ENCODE assay signal across 12 cellular contexts in the genomic region with DNA sequence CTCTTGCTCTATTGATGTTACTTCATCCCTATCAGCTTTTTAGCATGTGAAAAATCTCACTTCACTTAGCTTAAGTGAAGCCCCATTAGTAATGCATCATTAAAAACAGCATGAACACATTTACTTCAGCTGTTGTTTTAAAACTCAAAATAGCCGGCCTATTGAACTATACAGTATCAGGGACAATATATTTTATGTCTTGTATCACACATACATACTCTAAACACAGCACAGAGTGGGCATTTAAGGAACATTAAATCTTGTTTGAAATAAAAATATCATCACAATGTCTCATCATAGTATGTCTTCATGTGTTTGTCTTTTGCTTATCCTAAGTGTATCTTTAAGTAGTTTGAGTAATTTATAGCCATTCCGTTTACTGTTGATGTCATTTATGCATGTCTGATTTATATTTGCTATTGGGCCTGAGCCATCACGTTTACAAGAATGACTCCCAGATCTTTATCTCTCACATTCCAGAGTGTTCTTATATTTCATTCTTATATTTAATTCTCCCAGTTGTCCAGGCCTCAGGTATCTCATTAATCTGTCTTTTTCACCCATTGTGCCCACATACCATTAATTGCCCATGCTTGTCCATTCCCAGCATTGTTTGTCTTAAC. TPM values are rescaled to one million over a fixed set of nuclear protein-coding genes. Genes with fewer than 3 reads are reported as not detected.
DNase-seq lines count a peak whose midpoint lies in the region; ATAC-seq and TF ChIP-seq lines count a peak whose summit lies in the region.
"Had no signal": no experiment of that assay in that cellular context is flagged by ENCODE, and none has a peak within 500 bp of the region (broad histone marks: within the 10 kb centered on the region; RNA-seq: fewer than 3 reads in every experiment).

No MANE protein-coding gene starts in this region.

- POLR2A ChIA-PET in IMR-90 (lab: Charles Lee; ENCODE audit: unreplicated experiment): no interaction called here

- H3K9ac ChIP-seq in IMR-90 (ENCODE audit: low read depth, low read length): no peak overlapping the region

- BruUV-seq in IMR-90 (replicated peaks; lab: Mats Ljungman, UMichigan): no TSS peak

- CTCF ChIA-PET in IMR-90 (lab: Yijun Ruan, JAX): no interaction called here

- in situ Hi-C loops in Caki2 (cut with HindIII; ENCODE audit: low pct_unique_long_range_greater_than_20kb, low sequenced_read_pairs): no loop called here
- in situ Hi-C loops in IMR-90 (cut with MboI; ENCODE audit: low sequenced_read_pairs): no loop called here

- no peak overlapping the region for H4K8ac ChIP-seq in IMR-90 (ENCODE audit: low read depth in 2 of 2, low read length in 2 of 2)

- no peak overlapping the region for H2AK9ac ChIP-seq in IMR-90 (replicated peaks; ENCODE audit: low read depth, low read length, poor library complexity)

- H3K36me3 ChIP-seq in IMR-90 (ENCODE audit: control insufficient read depth, insufficient read depth, low read length) (no peaks in the 10 kb centered on the region; the same call in 1 of the 2 replicates), aorta (ENCODE audit: control insufficient read depth in 1 of 2, insufficient read depth in 2 of 2, low read length in 1 of 2) (no peaks in the 10 kb centered on the region)

- peaks cover 3 to 24% of the 10 kb centered on the region in 2 experiments; a peak in 3 of 4 replicates for H3K79me1 ChIP-seq in IMR-90 (ENCODE audit: low read depth in 1 of 2, low read length in 2 of 2)

- no peak overlapping the region for H2BK20ac ChIP-seq in IMR-90 (ENCODE audit: low read depth, low read length)

- DNase-seq in Caki2 (ENCODE audit: low read depth) (peak; percentile 80), IMR-90 (peak; percentile 59), kidney glomerular epithelial cell (lab: John Stamatoyannopoulos, UW) (peak; percentile 34), aorta (no peak), GOT3 (lab: John Stamatoyannopoulos, UW) (no peak)
- DNase-seq: CD4-positive, alpha-beta T cell; naive thymus-derived CD4-positive, alpha-beta T cell; substantia nigra had no signal

- peak overlapping the region; percentile 44; the same call in 1 of the 2 replicates for H3K4me2 ChIP-seq in IMR-90 (ENCODE audit: low read depth, low read length)

- H4K91ac ChIP-seq in IMR-90 (ENCODE audit: insufficient read depth, low read depth, low read length): no peak overlapping the region

- ATAC-seq in IMR-90 (ENCODE audit: low read depth) (peak; percentile 83), SK-N-SH treated with all-trans-retinoic acid at 6 μM for 48 hours (peak; percentile 71), HG03442 (IDR thresholded peaks at IDR 0.05; ENCODE audit: unreplicated experiment) (no peak), aorta (ENCODE audit: low FRiP score) (no peak), GM21825 (IDR thresholded peaks at IDR 0.05; ENCODE audit: unreplicated experiment) (no peak)
- ATAC-seq: naive thymus-derived CD4-positive, alpha-beta T cell had no signal

- TF ChIP-seq CTCF in IMR-90 (conservative IDR thresholded peaks at IDR 0.05; ENCODE audit: low read depth, low read length): no peak

- peaks cover 16% of the 10 kb centered on the region; the same call in 1 of the 2 replicates for H4K20me1 ChIP-seq in IMR-90 (ENCODE audit: insufficient read depth, low read length)

- intact Hi-C loops in IMR-90 (cut with micrococcal nuclease) (no loop called here), aorta (cut with DNase I) (no loop called here)

- H3K27ac ChIP-seq in IMR-90 (ENCODE audit: insufficient read depth, low read length) (no peak overlapping the region), aorta (ENCODE audit: low read depth in 1 of 2, low read length in 2 of 2) (no peak overlapping the region)
- H3K27ac ChIP-seq: HL-60 had no signal

- H2BK15ac ChIP-seq in IMR-90 (ENCODE audit: low read depth, low read length): no peak overlapping the region

- H2BK120ac ChIP-seq in IMR-90 (ENCODE audit: low read depth, low read length): no peak overlapping the region

- no peak overlapping the region for H3K4me3 ChIP-seq in IMR-90 (ENCODE audit: insufficient read depth, low read depth, low read length)
- H3K4me3 ChIP-seq in aorta (ENCODE audit: low read length in 2 of 2): no peak overlapping the region

- no peak overlapping the region for H3K14ac ChIP-seq in IMR-90 (replicated peaks; ENCODE audit: low read depth, low read length)

- H3K4me1 ChIP-seq in IMR-90 (ENCODE audit: control insufficient read depth, insufficient read depth, low read length) (peaks cover 6% of the 10 kb centered on the region), aorta (ENCODE audit: control insufficient read depth in 1 of 2, insufficient read depth in 2 of 2, low read length in 2 of 2) (peaks cover 0 to 3% of the 10 kb centered on the region in 2 donors)

- H3K56ac ChIP-seq in IMR-90 (ENCODE audit: extremely low read depth, insufficient read depth, low read length): no peak overlapping the region

- H3K9me1 ChIP-seq in IMR-90 (ENCODE audit: insufficient read depth, low read length): peaks cover 3% of the 10 kb centered on the region; the same call in 1 of the 2 replicates

- no peaks in the 10 kb centered on the region for H3K27me3 ChIP-seq in IMR-90 (ENCODE audit: control insufficient read depth, insufficient read depth, low read length)
- H3K27me3 ChIP-seq in aorta (ENCODE audit: control insufficient read depth in 1 of 2, insufficient read depth in 2 of 2, low read length in 1 of 2): no peaks in the 10 kb centered on the region

- no peak for TF ChIP-seq POLR2A in IMR-90 (IDR thresholded peaks at IDR 0.05; ENCODE audit: low read depth, low read length)

- peak overlapping the region; percentile 41 for H2BK5ac ChIP-seq in IMR-90 (ENCODE audit: low read depth, low read length, poor library complexity, severe bottlenecking)

- dilution Hi-C loops in IMR-90 (cut with HindIII; ENCODE audit: low sequenced_read_pairs, unreplicated experiment): no loop called here

- no peak for TF ChIP-seq RAD21 in IMR-90 (IDR thresholded peaks at IDR 0.05; ENCODE audit: low read length)

- H3K18ac ChIP-seq in IMR-90 (ENCODE audit: low read depth, low read length): no peak overlapping the region

- WGBS in IMR-90 (ENCODE audit: extremely low coverage in 2 of 2, insufficient read length in 1 of 2), 2 experiments: no CpG with 5 or more reads among the region's 3 CpGs
- 33 to 42% methylated on average over 3 of the region's 3 CpGs for WGBS in aorta, 2 donors

- H3K23ac ChIP-seq in IMR-90 (ENCODE audit: low read depth, low read length): no peak overlapping the region

- H2AK5ac ChIP-seq in IMR-90 (ENCODE audit: low read depth, low read length): no peak overlapping the region

- no peak overlapping the region for H4K5ac ChIP-seq in IMR-90 (ENCODE audit: low read depth, low read length)

- peaks cover 4% of the 10 kb centered on the region; the same call in 1 of the 2 replicates for H3K9me3 ChIP-seq in IMR-90 (ENCODE audit: control insufficient read depth, insufficient read depth, low read length)
- H3K9me3 ChIP-seq in aorta (ENCODE audit: control insufficient read depth, low read length): peaks cover 2% of the 10 kb centered on the region

- H3K4ac ChIP-seq in IMR-90 (ENCODE audit: low read depth, low read length): no peak overlapping the region

- no peak overlapping the region for H2AFZ ChIP-seq in IMR-90 (replicated peaks; ENCODE audit: low read length, poor library complexity)

TF ChIP-seq in IMR-90, 13 proteins besides CTCF, POLR2A, EP300 and RAD21 (continues in another document):
- TF ChIP-seq MAFK (IDR thresholded peaks at IDR 0.05; ENCODE audit: low read depth, low read length) (no peak), BHLHE40 (IDR thresholded peaks at IDR 0.05; ENCODE audit: low read depth, low read length) (peak; percentile 60), SMC3 (IDR thresholded peaks at IDR 0.05; ENCODE audit: low read depth, low read length) (no peak), NFE2L2 (IDR thresholded peaks at IDR 0.05; ENCODE audit: low read depth, low read length) (no peak), RFX5 (IDR thresholded peaks at IDR 0.05; ENCODE audit: low read depth, low read length) (no peak)
- TF ChIP-seq, protein P1, sequence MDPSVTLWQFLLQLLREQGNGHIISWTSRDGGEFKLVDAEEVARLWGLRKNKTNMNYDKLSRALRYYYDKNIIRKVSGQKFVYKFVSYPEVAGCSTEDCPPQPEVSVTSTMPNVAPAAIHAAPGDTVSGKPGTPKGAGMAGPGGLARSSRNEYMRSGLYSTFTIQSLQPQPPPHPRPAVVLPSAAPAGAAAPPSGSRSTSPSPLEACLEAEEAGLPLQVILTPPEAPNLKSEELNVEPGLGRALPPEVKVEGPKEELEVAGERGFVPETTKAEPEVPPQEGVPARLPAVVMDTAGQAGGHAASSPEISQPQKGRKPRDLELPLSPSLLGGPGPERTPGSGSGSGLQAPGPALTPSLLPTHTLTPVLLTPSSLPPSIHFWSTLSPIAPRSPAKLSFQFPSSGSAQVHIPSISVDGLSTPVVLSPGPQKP (IDR thresholded peaks at IDR 0.05; ENCODE audit: borderline replicate concordance, low read depth, low read length): no peak

TF ChIP-seq in SK-N-SH treated with all-trans-retinoic acid at 6 μM for 48 hours, 23 proteins besides CTCF, POLR2A, EP300 and RAD21:
- TF ChIP-seq ISL1 (CRISPR knock-in tag; IDR thresholded peaks at IDR 0.05) (peak; percentile 87), ZNF70 (CRISPR knock-in tag; IDR thresholded peaks at IDR 0.05) (no peak), ZC3H10 (CRISPR knock-in tag; IDR thresholded peaks at IDR 0.05) (no peak), OSR1 (CRISPR knock-in tag; IDR thresholded peaks at IDR 0.05) (no peak)

RNA-seq across cellular contexts. Expression of a gene that starts 57.5 kb away (rescaled TPM):
- 55.2 and 59.1 TPM in 2 replicates for total RNA-seq in Caki2 (2014; rRNA removed; shearing (Covaris generic); ENCODE audit: low replicate concordance)
- total RNA-seq in IMR-90 (2012; rRNA removed) (45.3 and 71.1 TPM in 2 replicates), aorta (100 to 1,000 TPM; 114 to 120 TPM)
- polyA plus RNA-seq in IMR-90 (2012; rRNA removed) (7.4 and 7.5 TPM in 2 replicates), aorta (10 to 100 TPM; 20.7 to 22.5 TPM)
- polyA plus RNA-seq in IMR-90 (2012; cell fraction: cytosol; rRNA removed): 0.80 and 0.92 TPM in 2 replicates
- 0.61 and 9.7 TPM in 2 replicates for polyA plus RNA-seq in IMR-90 (2012; cell fraction: nucleus; rRNA removed; ENCODE audit: low replicate concordance)

Comparison
In these comparisons a context has a peak if more than half of its experiments do, and no peak if none do; other contexts are left out.
1. DNase-seq: peak in Caki2 (single experiment), IMR-90 (single experiment) and kidney glomerular epithelial cell (single experiment); none in aorta (0 of 2) and GOT3 (single experiment).
2. ATAC-seq: peak in IMR-90 (single experiment) and SK-N-SH treated with all-trans-retinoic acid at 6 μM for 48 hours (single experiment); none in HG03442 (single experiment), aorta (single experiment) and GM21825 (single experiment).